In genomic region chr12:116520801-116521471, GRCh38 we compare ENCODE assay signal across 9 cellular contexts. TPM values are rescaled to one million over a fixed set of nuclear protein-coding genes. Genes with fewer than 3 reads are reported as not detected.
DNase-seq lines count a peak whose midpoint lies in the region; ATAC-seq and TF ChIP-seq lines count a peak whose summit lies in the region.
"Had no signal": no experiment of that assay in that cellular context is flagged by ENCODE, and none has a peak within 500 bp of the region (broad histone marks: within the 10 kb centered on the region; RNA-seq: fewer than 3 reads in every experiment).

No MANE protein-coding gene starts in this region.

- H3K9me3 ChIP-seq in lower lobe of right lung: no peaks in the 10 kb centered on the region

- peaks cover 82% of the 10 kb centered on the region for H3K4me1 Mint-ChIP-seq in nephron progenitor cell

- CTCF ChIA-PET in RWPE1 (lab: Yijun Ruan, JAX): interaction anchor here (0.6 kb wide), 1 partner anchor 716 kb away, joined by 3 read pairs; no protein-coding TSS in a partner anchor

- POLR2A ChIA-PET in RWPE1 (lab: Yijun Ruan, JAX; ENCODE audit: low non-redundant PET): no interaction called here

- peak overlapping the region; percentile 66 for H3K4me3 Mint-ChIP-seq in nephron progenitor cell

- H3K27me3 Mint-ChIP-seq in nephron progenitor cell (ENCODE audit: low read depth, poor library complexity): peaks cover 7% of the 10 kb centered on the region

- peak overlapping the region; percentile 1 for H3K27ac Mint-ChIP-seq in nephron progenitor cell

- no peaks in the 10 kb centered on the region for H3K36me3 Mint-ChIP-seq in nephron progenitor cell (ENCODE audit: low read depth)

- H3K9me3 Mint-ChIP-seq in nephron progenitor cell: no peaks in the 10 kb centered on the region

- no peak for ATAC-seq in lower lobe of right lung
- no peak for ATAC-seq in HG03565 (IDR thresholded peaks at IDR 0.05; ENCODE audit: unreplicated experiment)
- ATAC-seq in GM19455 (IDR thresholded peaks at IDR 0.05; ENCODE audit: unreplicated experiment): no peak

- peaks cover 0 to 5% (median 0%) of the 10 kb centered on the region in 45 donors for H3K27me3 ChIP-seq in dorsolateral prefrontal cortex
- H3K27me3 ChIP-seq in lower lobe of right lung (ENCODE audit: low read depth): no peaks in the 10 kb centered on the region

- H3K27ac ChIP-seq in RWPE1: peak overlapping the region; percentile 83
- peak overlapping the region in 1 of 59 donors; percentile 48 for H3K27ac ChIP-seq in dorsolateral prefrontal cortex
- H3K27ac ChIP-seq in lower lobe of right lung: no peak overlapping the region

- intact Hi-C loops in dorsolateral prefrontal cortex (cut with DNase I): no loop called here
- intact Hi-C loops in lower lobe of right lung (cut with DNase I): no loop called here

- H3K4me1 ChIP-seq in lower lobe of right lung: no peaks in the 10 kb centered on the region

- DNase-seq in ELR (ENCODE audit: low read depth): peak; percentile 42
- DNase-seq in RWPE1 (ENCODE audit: low spot score): no peak
- peak in 8 of 10 donors; percentile 29 to 90 (median 59) for DNase-seq in dorsolateral prefrontal cortex
- no peak for DNase-seq in nephron progenitor cell
- DNase-seq in lower lobe of right lung: no peak
- DNase-seq in HUDEP-2 (lab: John Stamatoyannopoulos, UW; ENCODE audit: unreplicated experiment in 76 of 76): no peak

- peak overlapping the region in 1 of 59 donors; percentile 5 for H3K4me3 ChIP-seq in dorsolateral prefrontal cortex
- H3K4me3 ChIP-seq in lower lobe of right lung: no peak overlapping the region

- TF ChIP-seq CTCF in RWPE1 (conservative IDR thresholded peaks at IDR 0.05; ENCODE audit: low read depth): no peak
- no peak for TF ChIP-seq CTCF in dorsolateral prefrontal cortex (IDR thresholded peaks at IDR 0.05 in 54 of 56, conservative IDR thresholded peaks at IDR 0.05 in 2 of 56; ENCODE audit: low read depth in 1 of 56, partially characterized antibody in 56 of 56)
- TF ChIP-seq CTCF in nephron progenitor cell (IDR thresholded peaks at IDR 0.05): no peak
- no peak for TF ChIP-seq CTCF in lower lobe of right lung (IDR thresholded peaks at IDR 0.05)

- H3K36me3 ChIP-seq in lower lobe of right lung: no peaks in the 10 kb centered on the region

RNA-seq across cellular contexts. Expression of gene MAP1LC3B2, which starts 38.2 kb away (rescaled TPM):
- total RNA-seq in dorsolateral prefrontal cortex (10 to 100 TPM in 17 of 120 experiments, 1 to 10 TPM in 103; 1.7 to 16.3 (median 6.4) TPM), lower lobe of right lung (1.9 TPM)
- total RNA-seq: skeletal muscle tissue had no signal

Comparison
In these comparisons a context has a peak if more than half of its experiments do, and no peak if none do; other contexts are left out.
1. DNase-seq: peak in ELR (single experiment) and dorsolateral prefrontal cortex (8 of 10); none in RWPE1 (single experiment), nephron progenitor cell (single experiment), lower lobe of right lung (single experiment) and HUDEP-2 (0 of 76).